37 cellular contexts compared by ENCODE assay signal in genomic region chr11:20194470-20194869, GRCh38. TPM values are rescaled to one million over a fixed set of nuclear protein-coding genes. Genes with fewer than 3 reads are reported as not detected.
"Had no signal": no experiment of that assay in that cellular context is flagged by ENCODE, and none has a peak within 500 bp of the region (broad histone marks: within the 10 kb centered on the region; RNA-seq: fewer than 3 reads in every experiment).

No MANE protein-coding gene starts in this region.

- H3K4me3 ChIP-seq: MG63 had no signal

- H3K4me2 ChIP-seq: KMS-11 had no signal

- H3K27ac ChIP-seq: KMS-11 had no signal

- DNase-seq: Karpas-422, Kasumi-1, KG1, MG63, MM.1S, MV-4-11, NCI-H1048, NCI-H1092, NCI-H1092 treated with DMSO at 0.1 percent for 48 hours, NCI-H1105, NCI-H1105 treated with DMSO at 0.1 percent for 48 hours, NCI-H1417 treated with DMSO at 0.1 percent for 48 hours, NCI-H1436, NCI-H1436 treated with DMSO at 0.1 percent for 48 hours, NCI-H146, NCI-H1694, NCI-H1694 treated with DMSO at 0.1 percent for 48 hours, NCI-H187, NCI-H187 treated with DMSO at 0.1 percent for 48 hours, NCI-H1930, NCI-H2029, NCI-H2029 treated with DMSO at 0.1 percent for 48 hours, NCI-H2081, NCI-H2081 treated with DMSO at 0.1 percent for 48 hours, NCI-H2107, NCI-H2171, NCI-H2171 treated with DMSO at 0.1 percent for 48 hours, NCI-H2227 treated with DMSO at 0.1 percent for 48 hours, NCI-H226, NCI-H345, NCI-H446, NCI-H446 treated with DMSO at 0.1 percent for 48 hours had no signal

- H3K9ac ChIP-seq: KMS-11 had no signal

- H3K9me3 ChIP-seq: MG63 had no signal

- H3K27me3 ChIP-seq: MG63 had no signal

- H3K36me3 ChIP-seq: MG63 had no signal

RNA-seq across cellular contexts. Expression of gene DBX1, which starts 34.2 kb away (rescaled TPM):
- total RNA-seq: LHCN-M2, M059J, MCF 10A, NCI-H460 had no signal
